ENCODE assay signal across 1 cellular context in the genomic region with DNA sequence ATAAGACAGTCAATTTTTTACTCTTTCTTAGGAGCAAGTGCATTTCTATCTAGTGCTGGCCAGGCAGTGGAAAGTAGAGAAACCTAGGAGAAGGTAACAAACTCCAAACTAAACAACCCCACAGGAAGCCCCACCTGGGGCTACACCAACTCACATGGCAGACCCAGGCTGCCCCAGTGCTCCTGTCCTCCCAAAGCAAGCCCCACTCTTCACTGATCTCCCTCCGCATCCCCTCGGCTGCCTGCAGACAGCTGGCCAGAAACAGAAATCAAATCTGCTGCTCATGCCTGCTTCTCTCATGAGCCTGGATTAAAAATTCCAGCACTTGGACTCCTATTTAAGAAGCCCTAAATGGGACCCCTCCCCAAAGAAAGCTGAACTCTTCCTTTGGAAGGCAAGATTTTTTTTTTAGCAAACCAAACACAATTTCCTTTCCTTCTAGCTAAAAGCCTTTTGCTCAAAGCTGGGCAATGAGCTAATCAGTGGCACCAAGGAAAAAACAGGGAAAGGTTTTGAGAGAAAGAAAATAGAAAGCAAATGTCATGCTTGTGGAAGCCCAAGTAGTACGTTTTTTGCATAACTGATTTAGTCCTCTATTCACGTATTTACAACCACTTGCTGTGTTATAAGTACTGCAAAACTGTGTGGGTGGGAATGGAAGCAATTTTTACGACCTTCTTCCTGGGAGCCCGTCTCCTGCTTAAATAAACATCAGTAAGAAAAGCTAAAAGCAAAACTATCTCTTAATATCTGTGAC.
TF ChIP-seq lines count a peak whose summit lies in the region.

No MANE protein-coding gene starts in this region.

TF ChIP-seq in GM23338, 12 proteins besides CTCF, POLR2A, EP300 and RAD21 (continued from another document):
- TF ChIP-seq, protein P1, sequence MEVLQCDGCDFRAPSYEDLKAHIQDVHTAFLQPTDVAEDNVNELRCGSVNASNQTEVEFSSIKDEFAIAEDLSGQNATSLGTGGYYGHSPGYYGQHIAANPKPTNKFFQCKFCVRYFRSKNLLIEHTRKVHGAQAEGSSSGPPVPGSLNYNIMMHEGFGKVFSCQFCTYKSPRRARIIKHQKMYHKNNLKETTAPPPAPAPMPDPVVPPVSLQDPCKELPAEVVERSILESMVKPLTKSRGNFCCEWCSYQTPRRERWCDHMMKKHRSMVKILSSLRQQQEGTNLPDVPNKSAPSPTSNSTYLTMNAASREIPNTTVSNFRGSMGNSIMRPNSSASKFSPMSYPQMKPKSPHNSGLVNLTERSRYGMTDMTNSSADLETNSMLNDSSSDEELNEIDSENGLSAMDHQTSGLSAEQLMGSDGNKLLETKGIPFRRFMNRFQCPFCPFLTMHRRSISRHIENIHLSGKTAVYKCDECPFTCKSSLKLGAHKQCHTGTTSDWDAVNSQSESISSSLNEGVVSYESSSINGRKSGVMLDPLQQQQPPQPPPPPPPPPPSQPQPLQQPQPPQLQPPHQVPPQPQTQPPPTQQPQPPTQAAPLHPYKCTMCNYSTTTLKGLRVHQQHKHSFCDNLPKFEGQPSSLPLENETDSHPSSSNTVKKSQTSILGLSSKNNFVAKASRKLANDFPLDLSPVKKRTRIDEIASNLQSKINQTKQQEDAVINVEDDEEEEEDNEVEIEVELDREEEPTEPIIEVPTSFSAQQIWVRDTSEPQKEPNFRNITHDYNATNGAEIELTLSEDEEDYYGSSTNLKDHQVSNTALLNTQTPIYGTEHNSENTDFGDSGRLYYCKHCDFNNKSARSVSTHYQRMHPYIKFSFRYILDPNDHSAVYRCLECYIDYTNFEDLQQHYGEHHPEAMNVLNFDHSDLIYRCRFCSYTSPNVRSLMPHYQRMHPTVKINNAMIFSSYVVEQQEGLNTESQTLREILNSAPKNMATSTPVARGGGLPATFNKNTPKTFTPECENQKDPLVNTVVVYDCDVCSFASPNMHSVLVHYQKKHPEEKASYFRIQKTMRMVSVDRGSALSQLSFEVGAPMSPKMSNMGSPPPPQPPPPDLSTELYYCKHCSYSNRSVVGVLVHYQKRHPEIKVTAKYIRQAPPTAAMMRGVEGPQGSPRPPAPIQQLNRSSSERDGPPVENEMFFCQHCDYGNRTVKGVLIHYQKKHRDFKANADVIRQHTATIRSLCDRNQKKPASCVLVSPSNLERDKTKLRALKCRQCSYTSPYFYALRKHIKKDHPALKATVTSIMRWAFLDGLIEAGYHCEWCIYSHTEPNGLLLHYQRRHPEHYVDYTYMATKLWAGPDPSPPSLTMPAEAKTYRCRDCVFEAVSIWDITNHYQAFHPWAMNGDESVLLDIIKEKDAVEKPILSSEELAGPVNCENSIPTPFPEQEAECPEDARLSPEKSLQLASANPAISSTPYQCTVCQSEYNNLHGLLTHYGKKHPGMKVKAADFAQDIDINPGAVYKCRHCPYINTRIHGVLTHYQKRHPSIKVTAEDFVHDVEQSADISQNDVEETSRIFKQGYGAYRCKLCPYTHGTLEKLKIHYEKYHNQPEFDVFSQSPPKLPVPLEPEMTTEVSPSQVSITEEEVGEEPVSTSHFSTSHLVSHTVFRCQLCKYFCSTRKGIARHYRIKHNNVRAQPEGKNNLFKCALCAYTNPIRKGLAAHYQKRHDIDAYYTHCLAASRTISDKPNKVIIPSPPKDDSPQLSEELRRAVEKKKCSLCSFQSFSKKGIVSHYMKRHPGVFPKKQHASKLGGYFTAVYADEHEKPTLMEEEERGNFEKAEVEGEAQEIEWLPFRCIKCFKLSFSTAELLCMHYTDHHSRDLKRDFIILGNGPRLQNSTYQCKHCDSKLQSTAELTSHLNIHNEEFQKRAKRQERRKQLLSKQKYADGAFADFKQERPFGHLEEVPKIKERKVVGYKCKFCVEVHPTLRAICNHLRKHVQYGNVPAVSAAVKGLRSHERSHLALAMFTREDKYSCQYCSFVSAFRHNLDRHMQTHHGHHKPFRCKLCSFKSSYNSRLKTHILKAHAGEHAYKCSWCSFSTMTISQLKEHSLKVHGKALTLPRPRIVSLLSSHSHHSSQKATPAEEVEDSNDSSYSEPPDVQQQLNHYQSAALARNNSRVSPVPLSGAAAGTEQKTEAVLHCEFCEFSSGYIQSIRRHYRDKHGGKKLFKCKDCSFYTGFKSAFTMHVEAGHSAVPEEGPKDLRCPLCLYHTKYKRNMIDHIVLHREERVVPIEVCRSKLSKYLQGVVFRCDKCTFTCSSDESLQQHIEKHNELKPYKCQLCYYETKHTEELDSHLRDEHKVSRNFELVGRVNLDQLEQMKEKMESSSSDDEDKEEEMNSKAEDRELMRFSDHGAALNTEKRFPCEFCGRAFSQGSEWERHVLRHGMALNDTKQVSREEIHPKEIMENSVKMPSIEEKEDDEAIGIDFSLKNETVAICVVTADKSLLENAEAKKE (CRISPR knock-in tag; IDR thresholded peaks at IDR 0.05), result no peak
- TF ChIP-seq EZH2 (IDR thresholded peaks at IDR 0.05; ENCODE audit: low read depth, unreplicated experiment) (no peak), REST (IDR thresholded peaks at IDR 0.05; ENCODE audit: unreplicated experiment) (no peak), EZH2phosphoT487 (IDR thresholded peaks at IDR 0.05; ENCODE audit: unreplicated experiment) (no peak), STAT1 (IDR thresholded peaks at IDR 0.05; ENCODE audit: unreplicated experiment) (no peak)
